ENCODE assay signal across 16 cellular contexts in genomic region chr1:54812801-54813478, GRCh38. TPM values are rescaled to one million over a fixed set of nuclear protein-coding genes. Genes with fewer than 3 reads are reported as not detected.
DNase-seq lines count a peak whose midpoint lies in the region; ATAC-seq and TF ChIP-seq lines count a peak whose summit lies in the region.
"Had no signal": no experiment of that assay in that cellular context is flagged by ENCODE, and none has a peak within 500 bp of the region (broad histone marks: within the 10 kb centered on the region; RNA-seq: fewer than 3 reads in every experiment).

No MANE protein-coding gene starts in this region.

- peaks cover 29 to 37% of the 10 kb centered on the region in 2 donors for H3K4me1 Mint-ChIP-seq in effector memory CD8-positive, alpha-beta T cell (ENCODE audit: low read depth in 2 of 2)

- ATAC-seq in HG03432 (IDR thresholded peaks at IDR 0.05; ENCODE audit: unreplicated experiment) = peak; percentile 43
- peak; percentile 76 for ATAC-seq in effector memory CD8-positive, alpha-beta T cell (replicated peaks)
- no peak for ATAC-seq in GM21423 (IDR thresholded peaks at IDR 0.05; ENCODE audit: unreplicated experiment)
- ATAC-seq: gastroesophageal sphincter, pancreas had no signal

- peak overlapping the region; percentile 74 to 80 for H3K27ac Mint-ChIP-seq in effector memory CD8-positive, alpha-beta T cell
- H3K27ac Mint-ChIP-seq: HFFc6 had no signal

- H3K27me3 ChIP-seq in stomach = no peaks in the 10 kb centered on the region
- H3K27me3 ChIP-seq: gastroesophageal sphincter, pancreas had no signal

- no peak for TF ChIP-seq POLR2A in stomach (IDR thresholded peaks at IDR 0.05)

- peak; percentile 36 for DNase-seq in activated effector memory CD4-positive, alpha-beta T cell treated with anti-CD3 and anti-CD28 coated beads, Interleukin-2, amount 50 U/mL, for 16 hours
- no peak for DNase-seq in activated effector memory CD4-positive, alpha-beta T cell treated with Interleukin-2 at 50 U/mL for 16 hours
- peak in 1 of 3 experiments; percentile 11 for DNase-seq in effector memory CD8-positive, alpha-beta T cell
- peak; percentile 17 for DNase-seq in stomach
- DNase-seq in nucleus accumbens (lab: John Stamatoyannopoulos, UW) = no peak
- DNase-seq in effector CD4-positive, alpha-beta T cell = no peak
- DNase-seq: central memory CD4-positive, alpha-beta T cell; GF-D8; HFFc6; pancreas; Right ventricle myocardium superior; substantia nigra had no signal

- no peaks in the 10 kb centered on the region for H3K36me3 ChIP-seq in stomach
- H3K36me3 ChIP-seq: gastroesophageal sphincter, pancreas had no signal

- H3K27ac ChIP-seq in stomach = no peak overlapping the region
- H3K27ac ChIP-seq: gastroesophageal sphincter, pancreas had no signal

- no peak for TF ChIP-seq CTCF in stomach (IDR thresholded peaks at IDR 0.05)

- H3K4me3 ChIP-seq in stomach = no peak overlapping the region
- H3K4me3 ChIP-seq: gastroesophageal sphincter, pancreas had no signal

- WGBS in stomach, 5 donors = 75 to 81% (median 76%) methylated on average over 11 to 12 of the region's 12 CpGs

- peaks cover 3% of the 10 kb centered on the region for H3K36me3 Mint-ChIP-seq in effector memory CD8-positive, alpha-beta T cell (ENCODE audit: insufficient read depth)

- no peak for TF ChIP-seq EP300 in stomach (IDR thresholded peaks at IDR 0.05)

- H3K9me3 ChIP-seq in stomach = no peaks in the 10 kb centered on the region
- H3K9me3 ChIP-seq: gastroesophageal sphincter, pancreas had no signal

- peaks cover 0 to 7% (median 3%) of the 10 kb centered on the region in 4 donors for H3K4me1 ChIP-seq in stomach
- H3K4me1 ChIP-seq: gastroesophageal sphincter, pancreas had no signal

- intact Hi-C loops in stomach (cut with DNase I; ENCODE audit: low total_unique reads) = loop anchor here (5.0 kb wide), 1 partner anchor 141 kb away; no protein-coding TSS in a partner anchor

- H3K9me3 Mint-ChIP-seq in effector memory CD8-positive, alpha-beta T cell = no peaks in the 10 kb centered on the region
- H3K9me3 Mint-ChIP-seq: HFFc6 had no signal

- no peaks in the 10 kb centered on the region for H3K27me3 Mint-ChIP-seq in effector memory CD8-positive, alpha-beta T cell

- peak overlapping the region in 1 of 2 donors; percentile 14 for H3K4me3 Mint-ChIP-seq in effector memory CD8-positive, alpha-beta T cell
- H3K4me3 Mint-ChIP-seq: HFFc6 had no signal

RNA-seq across cellular contexts. Expression of gene TTC22, which starts 11.8 kb away (rescaled TPM):
- 10 to 100 TPM in 3 of 5 donors, 1 to 10 TPM in 2; 6.7 to 65.2 (median 27.4) TPM for total RNA-seq in stomach
- polyA plus RNA-seq in stomach = 10 to 100 TPM in 2 of 3 donors, 1 to 10 TPM in 1; 4.2 to 26.1 (median 17.2) TPM
- total RNA-seq: endothelial cell of umbilical vein, HFFc6, Right ventricle myocardium superior had no signal
- polyA plus RNA-seq: endothelial cell of umbilical vein had no signal

RNA-seq across cellular contexts. Expression of gene PARS2, which starts 48.6 kb away (rescaled TPM):
- total RNA-seq in stomach = 1 to 10 TPM in 2 of 5 donors, under 1 TPM in 2, not detected in 1; 0.29 to 3.6 (median 0.77) TPM
- 1 to 10 TPM; 1.8 to 2.4 (median 2.2) TPM for polyA plus RNA-seq in stomach

Comparison
In these comparisons a context has a peak if more than half of its experiments do, and no peak if none do; other contexts are left out.
1. DNase-seq: peak in activated effector memory CD4-positive, alpha-beta T cell treated with anti-CD3 and anti-CD28 coated beads, Interleukin-2, amount 50 U/mL, for 16 hours (single experiment) and stomach (single experiment); none in activated effector memory CD4-positive, alpha-beta T cell treated with Interleukin-2 at 50 U/mL for 16 hours (single experiment), nucleus accumbens (0 of 56) and effector CD4-positive, alpha-beta T cell (single experiment).